1 cellular context compared by ENCODE assay signal in genomic region chr1:36912365-36912840, GRCh38.
TF ChIP-seq lines count a peak whose summit lies in the region.

No MANE protein-coding gene starts in this region.

TF ChIP-seq in IMR-90, 13 proteins besides CTCF, POLR2A, EP300 and RAD21 (continued from another document):
- TF ChIP-seq MAZ (IDR thresholded peaks at IDR 0.05; ENCODE audit: borderline replicate concordance, low read depth, low read length): no peak
- no peak for TF ChIP-seq CHD1 (IDR thresholded peaks at IDR 0.05; ENCODE audit: low read depth, low read length)
- no peak for TF ChIP-seq ELK1 (IDR thresholded peaks at IDR 0.05; ENCODE audit: borderline replicate concordance, low read depth, low read length)
